In genomic region chr12:10031318-10031717, GRCh38 we compare ENCODE assay signal across 16 cellular contexts. TPM values are rescaled to one million over a fixed set of nuclear protein-coding genes. Genes with fewer than 3 reads are reported as not detected.
DNase-seq lines count a peak whose midpoint lies in the region; ATAC-seq and TF ChIP-seq lines count a peak whose summit lies in the region.
"Had no signal": no experiment of that assay in that cellular context is flagged by ENCODE, and none has a peak within 500 bp of the region (broad histone marks: within the 10 kb centered on the region; RNA-seq: fewer than 3 reads in every experiment).

No MANE protein-coding gene starts in this region.

- POLR2A ChIA-PET in AG04450 (lab: Yijun Ruan, JAX), result interaction anchor here (1.2 kb wide), 1 partner anchor 21 kb away, joined by 6 read pairs; no protein-coding TSS in a partner anchor

- H3K9me3 ChIP-seq in AG04450 (ENCODE audit: control insufficient read depth, insufficient read depth, low read length), result peaks cover 4% of the 10 kb centered on the region; the same call in 1 of the 2 replicates
- H3K9me3 ChIP-seq in HUES64 (ENCODE audit: insufficient read depth, low read depth, low read length), result 0 out of 2 replicates have a peak, but pooled peaks cover 3% of the 10 kb centered on the region
- H3K9me3 ChIP-seq: upper lobe of right lung had no signal

- no peak overlapping the region for H3K4me3 ChIP-seq in AG04450 (ENCODE audit: low read depth, low read length)
- no peak overlapping the region for H3K4me3 ChIP-seq in HUES64 (ENCODE audit: low read length)
- H3K4me3 ChIP-seq in WI38 (ENCODE audit: low read depth, low read length), result peak overlapping the region; percentile 19; the same call in 1 of the 2 replicates
- H3K4me3 ChIP-seq: upper lobe of right lung had no signal

- H3K27me3 ChIP-seq in AG04450 (ENCODE audit: control insufficient read depth, insufficient read depth, low read length), result no peaks in the 10 kb centered on the region
- H3K27me3 ChIP-seq in HUES64 (ENCODE audit: insufficient read depth, low read length), result no peaks in the 10 kb centered on the region
- H3K27me3 ChIP-seq in foreskin keratinocyte, result no peaks in the 10 kb centered on the region
- H3K27me3 ChIP-seq: upper lobe of right lung had no signal

- H3K9ac ChIP-seq in HUES64 (ENCODE audit: low read depth, low read length), result peak overlapping the region; percentile 30; the same call in 1 of the 2 replicates

- no peak for DNase-seq in AG04450 (ENCODE audit: low read depth, low spot score)
- DNase-seq in foreskin keratinocyte, result no peak
- DNase-seq in effector CD8-positive, alpha-beta T cell (lab: John Stamatoyannopoulos, UW), result no peak
- no peak for DNase-seq in NCI-H1436 treated with DMSO at 0.1 percent for 48 hours (lab: John Stamatoyannopoulos, UW)
- DNase-seq in NCI-H2029 treated with DMSO at 0.1 percent for 48 hours (lab: John Stamatoyannopoulos, UW), result no peak
- DNase-seq: activated gamma-delta T cell treated with Interleukin-2 at 50 U/mL for 16 hours; aorta; Karpas-422; left ventricle myocardium superior; NCI-H1694; NCI-H510A; stimulated activated CD4-positive, alpha-beta T cell treated with anti-CD3 and anti-CD28 coated beads, Interleukin-15, amount 100 ng/mL, for 24 hours; upper lobe of right lung had no signal

- CTCF ChIA-PET in AG04450 (lab: Charles Lee), result interaction anchor here (1.4 to 2.7 kb wide), 3 partner anchors 21 to 280 kb away, joined by 6 to 15 read pairs (median 13); partner anchors contain the start of gene CLEC12B

- no peak for TF ChIP-seq CTCF in AG04450 (IDR thresholded peaks at IDR 0.05; ENCODE audit: low read depth, low read length)
- no peak for TF ChIP-seq CTCF in WI38 (IDR thresholded peaks at IDR 0.05; ENCODE audit: low read depth, low read length)
- no peak for TF ChIP-seq CTCF in foreskin keratinocyte (conservative IDR thresholded peaks at IDR 0.05)

- whole genome bisulfite sequencing in HUES64, result 90% methylated on average over 3 of the region's 4 CpGs

- ATAC-seq in foreskin keratinocyte, result peak; percentile 15
- ATAC-seq in GM21515 (IDR thresholded peaks at IDR 0.05; ENCODE audit: unreplicated experiment), result no peak
- ATAC-seq: left ventricle myocardium superior, upper lobe of right lung had no signal

- H3K4me1 ChIP-seq in HUES64 (ENCODE audit: insufficient read depth, low read length) (no peaks in the 10 kb centered on the region), foreskin keratinocyte (peaks cover 10% of the 10 kb centered on the region)
- H3K4me1 ChIP-seq: upper lobe of right lung had no signal

- H3K27ac ChIP-seq in AG04450 (ENCODE audit: low read depth, low read length) (peak overlapping the region; percentile 40), HUES64 (ENCODE audit: low read depth, low read length) (peak overlapping the region; percentile 43), foreskin keratinocyte (peak overlapping the region; percentile 36)
- H3K27ac ChIP-seq: upper lobe of right lung had no signal

- no peaks in the 10 kb centered on the region for H3K36me3 ChIP-seq in HUES64 (ENCODE audit: insufficient read depth, low read length)
- H3K36me3 ChIP-seq: upper lobe of right lung had no signal

RNA-seq across cellular contexts. Expression of gene CLEC9A, which starts 0.8 kb away (rescaled TPM):
- not detected in 2 replicates for polyA plus RNA-seq in AG04450 (2011; rRNA removed)
- polyA minus RNA-seq in AG04450 (2011; rRNA and poly(A)+ RNA removed), result not detected in 2 replicates
- not detected for polyA plus RNA-seq in HUES64 (2013, experiment 1 of 2)
- polyA plus RNA-seq in HUES64 (2013, experiment 2 of 2), result not detected
- total RNA-seq in foreskin keratinocyte, result not detected in 2 replicates
- not detected in 2 replicates for polyA plus RNA-seq in foreskin keratinocyte
- total RNA-seq: left ventricle myocardium superior had no signal
- polyA plus RNA-seq: aorta had no signal

RNA-seq across cellular contexts. Expression of gene CLEC12B, which starts 20.9 kb away (rescaled TPM):
- polyA plus RNA-seq in AG04450 (2011; rRNA removed) (0.05 TPM in 1 of 2 replicates, not detected in the other), foreskin keratinocyte (not detected in 2 replicates)
- polyA minus RNA-seq in AG04450 (2011; rRNA and poly(A)+ RNA removed), result not detected in 2 replicates
- not detected for polyA plus RNA-seq in HUES64 (2013, experiment 1 of 2)
- not detected for polyA plus RNA-seq in HUES64 (2013, experiment 2 of 2)
- total RNA-seq in foreskin keratinocyte, result not detected in 2 replicates
- total RNA-seq: left ventricle myocardium superior had no signal
- polyA plus RNA-seq: aorta had no signal

RNA-seq across cellular contexts. Expression of gene CLEC1B, which starts 32.4 kb away (rescaled TPM):
- polyA plus RNA-seq in AG04450 (2011; rRNA removed) (not detected in 2 replicates), foreskin keratinocyte (not detected in 2 replicates)
- not detected in 2 replicates for polyA minus RNA-seq in AG04450 (2011; rRNA and poly(A)+ RNA removed)
- not detected for polyA plus RNA-seq in HUES64 (2013, experiment 1 of 2)
- polyA plus RNA-seq in HUES64 (2013, experiment 2 of 2), result not detected
- not detected in 2 replicates for total RNA-seq in foreskin keratinocyte
- total RNA-seq: aorta, left ventricle myocardium superior, upper lobe of right lung had no signal
- polyA plus RNA-seq: aorta had no signal
